ENCODE assay signal across 1 cellular context in the genomic region with DNA sequence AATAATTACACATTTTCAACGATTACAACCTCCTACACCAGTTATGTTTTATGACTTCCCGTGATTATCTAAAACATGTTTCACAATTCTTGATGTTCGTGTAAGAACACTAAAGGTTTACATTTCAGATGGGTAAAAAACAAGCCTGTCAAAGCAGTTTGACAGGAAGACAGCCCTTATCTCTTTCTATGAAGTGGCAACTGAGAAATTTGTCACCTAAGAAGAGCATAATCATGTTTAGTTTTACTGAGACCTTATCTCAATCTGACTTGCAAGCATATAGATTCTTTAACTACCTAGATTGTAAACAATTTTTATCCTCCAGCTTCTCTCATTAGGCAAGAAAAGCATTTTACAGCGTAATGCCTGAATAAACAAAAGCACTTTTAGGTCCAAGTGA.
TF ChIP-seq lines count a peak whose summit lies in the region.

No MANE protein-coding gene starts in this region.

TF ChIP-seq in HEK293, 187 proteins besides CTCF, POLR2A, EP300 and RAD21 (continued from another document):
- TF ChIP-seq, protein P1, sequence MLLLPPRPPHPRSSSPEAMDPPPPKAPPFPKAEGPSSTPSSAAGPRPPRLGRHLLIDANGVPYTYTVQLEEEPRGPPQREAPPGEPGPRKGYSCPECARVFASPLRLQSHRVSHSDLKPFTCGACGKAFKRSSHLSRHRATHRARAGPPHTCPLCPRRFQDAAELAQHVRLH (tag by site-specific recombination; IDR thresholded peaks at IDR 0.05) = no peak
- TF ChIP-seq ZNF302 (tag by site-specific recombination; IDR thresholded peaks at IDR 0.05; ENCODE audit: low read depth) (no peak), FEZF1 (tag by site-specific recombination; IDR thresholded peaks at IDR 0.05) (peak; percentile 42), TCF7L2 (IDR thresholded peaks at IDR 0.05; ENCODE audit: borderline replicate concordance, low read depth, low read length) (peak; percentile 71; the same call in 1 of the 2 replicates)
